In the genomic region with DNA sequence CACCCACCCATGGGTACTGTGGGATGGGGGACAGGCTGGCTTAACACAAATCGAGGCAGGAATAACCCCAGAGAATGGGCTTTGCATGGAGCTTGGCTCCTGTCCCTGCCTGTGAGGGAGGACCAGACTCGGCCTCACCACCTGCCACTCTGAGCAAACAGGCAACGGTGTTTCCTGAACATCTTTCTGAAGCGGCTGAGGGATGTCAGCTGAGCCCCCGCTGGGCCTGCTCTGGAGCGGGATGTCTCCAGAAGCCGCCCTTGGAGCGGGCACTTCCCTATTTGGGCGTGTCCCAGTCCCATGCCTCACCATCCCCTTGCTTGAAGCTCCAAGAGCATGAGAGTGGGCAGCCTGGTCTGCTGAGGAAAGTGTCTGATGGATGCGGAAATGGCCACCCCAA, we compare ENCODE assay signal across 17 cellular contexts. TPM values are rescaled to one million over a fixed set of nuclear protein-coding genes. Genes with fewer than 3 reads are reported as not detected.
DNase-seq lines count a peak whose midpoint lies in the region; TF ChIP-seq lines count a peak whose summit lies in the region.
"Had no signal": no experiment of that assay in that cellular context is flagged by ENCODE, and none has a peak within 500 bp of the region (broad histone marks: within the 10 kb centered on the region; RNA-seq: fewer than 3 reads in every experiment).

No MANE protein-coding gene starts in this region.

- H3K4me1 ChIP-seq in osteoblast (ENCODE audit: insufficient read depth, low read length) = peaks cover 8% of the 10 kb centered on the region
- H3K4me1 ChIP-seq: sigmoid colon had no signal

- no peak overlapping the region for H2AFZ ChIP-seq in osteoblast (ENCODE audit: low read length)

- no peak overlapping the region for H3K4me3 ChIP-seq in osteoblast (ENCODE audit: insufficient read depth, low read length)
- H3K4me3 ChIP-seq: sigmoid colon had no signal

- no peak for TF ChIP-seq CTCF in osteoblast (IDR thresholded peaks at IDR 0.05; ENCODE audit: extremely low read depth, low read depth, low read length)

- no peak overlapping the region for H3K27ac ChIP-seq in osteoblast (ENCODE audit: low read depth, low read length)
- H3K27ac ChIP-seq: brain microvascular endothelial cell, sigmoid colon had no signal

- peaks cover 12% of the 10 kb centered on the region for H3K36me3 ChIP-seq in osteoblast (ENCODE audit: insufficient read depth, low read length)

- H3K79me2 ChIP-seq in osteoblast (ENCODE audit: insufficient read depth, low read length) = no peaks in the 10 kb centered on the region

- no peaks in the 10 kb centered on the region for H3K27me3 ChIP-seq in osteoblast (ENCODE audit: insufficient read depth, low read length)
- H3K27me3 ChIP-seq: brain microvascular endothelial cell, sigmoid colon had no signal

- peaks cover 7% of the 10 kb centered on the region for H4K20me1 ChIP-seq in osteoblast (ENCODE audit: insufficient read depth, low read length)

- no peaks in the 10 kb centered on the region for H3K9me3 ChIP-seq in osteoblast (ENCODE audit: low read depth, low read length)
- H3K9me3 ChIP-seq: sigmoid colon had no signal

- no peak overlapping the region for H3K4me2 ChIP-seq in osteoblast (ENCODE audit: insufficient read depth, low read length)

- peak; percentile 15 for DNase-seq in NCI-H345 (lab: John Stamatoyannopoulos, UW)
- no peak for DNase-seq in NCI-H345 treated with DMSO at 0.1 percent for 48 hours (lab: John Stamatoyannopoulos, UW; ENCODE audit: unreplicated experiment)
- peak; percentile 15 for DNase-seq in NCI-H1092 treated with DMSO at 0.1 percent for 48 hours (lab: John Stamatoyannopoulos, UW)
- DNase-seq in SHP77 treated with DMSO at 0.1 percent for 48 hours (lab: John Stamatoyannopoulos, UW) = peak; percentile 39
- peak; percentile 72 for DNase-seq in osteoblast (ENCODE audit: insufficient read length, low spot score, missing footprints)
- DNase-seq in HCEC 1CT = no peak
- no peak for DNase-seq in amygdala (lab: John Stamatoyannopoulos, UW)
- DNase-seq in activated effector memory CD4-positive, alpha-beta T cell treated with Interleukin-2 at 50 U/mL for 16 hours = no peak
- DNase-seq: activated CD4-positive, alpha-beta T cell treated with anti-CD3 and anti-CD28 coated beads, Interleukin-2, amount 10 ng/mL, durations not matched to agents 24 days and 14 days; activated naive CD8-positive, alpha-beta T cell treated with anti-CD3 and anti-CD28 coated beads, Interleukin-2, amount 50 U/mL, for 24 hours; brain microvascular endothelial cell; cortex of kidney; Karpas-422; natural killer cell; NCI-H1048; NCI-H446 treated with DMSO at 0.1 percent for 48 hours; sigmoid colon had no signal

RNA-seq across cellular contexts. Expression of a gene that starts 10.2 kb away (rescaled TPM):
- total RNA-seq in osteoblast = 13.6 and 16.3 TPM in 2 replicates

RNA-seq across cellular contexts. Expression of a gene that starts 10.4 kb away (rescaled TPM):
- 20.0 and 24.2 TPM in 2 replicates for total RNA-seq in osteoblast

RNA-seq across cellular contexts. Expression of a gene that starts 21.0 kb away (rescaled TPM):
- total RNA-seq in osteoblast = 44.2 and 57.5 TPM in 2 replicates

RNA-seq across cellular contexts. Expression of a gene that starts 24.3 kb away (rescaled TPM):
- total RNA-seq in osteoblast = 27.1 and 27.9 TPM in 2 replicates

RNA-seq across cellular contexts. Expression of a gene that starts 58.3 kb away (rescaled TPM):
- 14.5 and 16.5 TPM in 2 replicates for total RNA-seq in osteoblast

Comparison
In these comparisons a context has a peak if more than half of its experiments do, and no peak if none do; other contexts are left out.
1. DNase-seq: peak in NCI-H345 (single experiment), NCI-H1092 treated with DMSO at 0.1 percent for 48 hours (single experiment), SHP77 treated with DMSO at 0.1 percent for 48 hours (single experiment) and osteoblast (single experiment); none in NCI-H345 treated with DMSO at 0.1 percent for 48 hours (single experiment), HCEC 1CT (single experiment), amygdala (0 of 56) and activated effector memory CD4-positive, alpha-beta T cell treated with Interleukin-2 at 50 U/mL for 16 hours (single experiment).